In the genomic region with DNA sequence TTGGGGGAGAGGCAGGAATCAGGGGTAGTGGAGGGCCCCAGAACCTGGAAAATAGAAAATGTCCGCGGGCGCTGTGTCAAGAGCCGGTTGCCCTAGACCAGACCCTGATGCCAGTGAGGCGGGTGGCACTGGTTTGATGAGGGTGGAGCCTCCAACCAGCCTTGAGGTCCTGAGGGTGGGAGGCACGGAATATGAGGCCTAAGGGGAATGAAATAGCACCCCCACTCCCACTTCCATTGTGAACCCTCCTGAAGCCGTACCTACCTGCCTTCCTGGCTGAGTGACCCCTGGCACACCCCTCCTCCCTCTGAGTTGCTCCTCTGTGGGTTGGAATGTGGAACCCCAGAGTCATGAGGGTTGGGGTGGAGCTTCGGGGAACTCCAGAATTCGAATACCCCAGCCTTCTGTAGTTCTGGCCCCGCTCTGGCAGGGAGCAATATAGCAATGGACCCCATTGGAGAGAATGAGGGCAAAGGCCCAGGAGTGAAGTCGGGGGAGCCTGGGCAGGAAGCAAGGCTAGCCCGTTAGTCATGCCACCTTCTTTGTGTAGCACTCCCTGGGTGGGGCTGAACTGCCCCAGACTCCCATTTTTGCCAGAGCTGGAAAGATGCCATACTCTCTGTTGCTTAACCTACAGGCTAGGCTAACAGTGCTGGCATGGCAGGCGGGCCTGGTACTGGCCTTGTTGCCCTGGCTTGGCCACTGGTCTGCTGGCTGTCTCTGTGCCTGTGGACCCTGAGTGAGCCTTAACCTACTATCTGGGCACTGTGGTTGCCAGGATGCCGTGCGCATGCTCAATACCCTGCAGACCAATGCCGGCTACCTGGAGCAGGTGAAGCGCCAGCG, we compare ENCODE assay signal across 1 cellular context.
TF ChIP-seq lines count a peak whose summit lies in the region.

No MANE protein-coding gene starts in this region.

TF ChIP-seq in HCT116, 20 proteins besides CTCF, POLR2A, EP300 and RAD21 (continued from another document):
- TF ChIP-seq JUND (IDR thresholded peaks at IDR 0.05) = no peak
- TF ChIP-seq, protein P1, sequence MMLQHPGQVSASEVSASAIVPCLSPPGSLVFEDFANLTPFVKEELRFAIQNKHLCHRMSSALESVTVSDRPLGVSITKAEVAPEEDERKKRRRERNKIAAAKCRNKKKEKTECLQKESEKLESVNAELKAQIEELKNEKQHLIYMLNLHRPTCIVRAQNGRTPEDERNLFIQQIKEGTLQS (IDR thresholded peaks at IDR 0.05) = no peak
- TF ChIP-seq, protein P2, sequence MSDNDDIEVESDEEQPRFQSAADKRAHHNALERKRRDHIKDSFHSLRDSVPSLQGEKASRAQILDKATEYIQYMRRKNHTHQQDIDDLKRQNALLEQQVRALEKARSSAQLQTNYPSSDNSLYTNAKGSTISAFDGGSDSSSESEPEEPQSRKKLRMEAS (IDR thresholded peaks at IDR 0.05) = no peak
- TF ChIP-seq ZNF274 (IDR thresholded peaks at IDR 0.05; ENCODE audit: low read depth, low read length) = no peak
- no peak for TF ChIP-seq SIN3A (IDR thresholded peaks at IDR 0.05; ENCODE audit: low read depth)
- TF ChIP-seq EGR1 (IDR thresholded peaks at IDR 0.05; ENCODE audit: low read depth) = no peak
TF ChIP-seq in HCT116: peak in this region for 0.
